8 cellular contexts compared by ENCODE assay signal in the genomic region with DNA sequence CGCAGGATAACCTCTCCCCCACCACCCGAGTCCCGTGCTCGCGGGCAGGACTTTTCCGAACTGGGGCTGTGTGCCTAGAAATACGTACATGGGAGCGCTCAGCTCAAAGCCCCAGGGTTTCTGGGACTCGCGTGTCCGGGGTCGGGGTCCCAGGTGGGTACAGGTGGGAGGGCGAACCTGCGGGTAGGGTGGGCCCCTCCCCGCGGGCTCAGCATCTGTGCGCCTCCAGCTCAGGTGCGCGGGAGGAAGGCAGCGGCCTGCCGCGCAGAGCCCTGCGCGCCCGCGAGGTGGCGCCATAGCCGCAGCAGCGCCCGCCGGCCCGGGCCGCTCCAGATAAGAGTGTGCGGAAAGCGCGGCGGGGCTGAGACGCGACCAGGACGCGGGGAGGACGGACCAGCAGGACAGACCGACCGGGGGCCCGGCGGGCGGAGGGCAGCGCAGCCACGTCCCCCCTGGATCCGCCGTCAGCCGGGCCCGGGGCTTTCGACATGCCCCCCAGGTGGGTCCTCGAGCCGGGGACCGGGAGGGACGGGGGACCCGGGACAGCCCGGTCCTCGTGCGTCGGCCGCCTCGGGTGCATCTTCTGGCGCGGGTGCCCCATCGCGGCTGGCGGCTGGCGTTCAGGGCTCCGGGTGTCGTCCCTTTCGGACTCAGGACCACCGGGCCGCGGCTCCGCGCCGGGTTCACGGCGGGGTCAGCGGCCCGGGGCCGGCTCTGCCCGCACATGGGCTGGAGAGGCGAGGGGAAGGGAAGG. TPM values are rescaled to one million over a fixed set of nuclear protein-coding genes. Genes with fewer than 3 reads are reported as not detected.
DNase-seq lines count a peak whose midpoint lies in the region; ATAC-seq and TF ChIP-seq lines count a peak whose summit lies in the region.

HIC1 (plus strand) TSS at position 364 of the 754 bp plus-strand sequence. CDS start 1,588 bp downstream, outside the sequence.

- no peak within 1 kb of the TSS for H3K4me3 ChIP-seq in HCT116 (replicated peaks in 1 of 2; ENCODE audit: low read depth in 1 of 2, low read length in 2 of 2)
- peak within 1 kb of the TSS; percentile 79 for H3K4me3 ChIP-seq in choroid plexus epithelial cell (ENCODE audit: low read depth, low read length)

- RAD21 ChIA-PET in HCT116 (lab: Charles Lee; ENCODE audit: low non-redundant PET in 1 of 2, low total read pairs in 2 of 2, uncharacterized antibody in 2 of 2, unreplicated experiment in 2 of 2), result interaction anchor here (0.5 to 1.0 kb wide), 3 partner anchors 73 to 190 kb away, joined by 3 to 8 read pairs (median 5); no protein-coding TSS in a partner anchor

- TF ChIP-seq CTCF in HCT116 (IDR thresholded peaks at IDR 0.05 in 2 of 3, conservative IDR thresholded peaks at IDR 0.05 in 1 of 3; ENCODE audit: borderline replicate concordance in 1 of 3, insufficient read depth in 1 of 3, low read depth in 2 of 3, low read length in 2 of 3) (peak; percentile 61 to 84 (median 78)), choroid plexus epithelial cell (conservative IDR thresholded peaks at IDR 0.05; ENCODE audit: low read depth, low read length) (peak; percentile 53)

- H3K36me3 ChIP-seq in HCT116 (ENCODE audit: control insufficient read depth in 1 of 2, insufficient read depth in 2 of 2, low read length in 2 of 2), result no peaks in the 10 kb centered on the region

- H3K9me3 ChIP-seq in HCT116 (ENCODE audit: control insufficient read depth in 1 of 2, insufficient read depth in 1 of 2, low read depth in 1 of 2, low read length in 2 of 2), result no peaks in the 10 kb centered on the region

- no peak within 1 kb of the TSS for H3K27ac ChIP-seq in HCT116 (ENCODE audit: low read depth, low read length)

- TF ChIP-seq RAD21 in HCT116 (IDR thresholded peaks at IDR 0.05; ENCODE audit: low read depth), result peak; percentile 85

- peak; percentile 62 for ATAC-seq in HCT116
- no peak for ATAC-seq in GM21367 (IDR thresholded peaks at IDR 0.05; ENCODE audit: unreplicated experiment)

- CTCF ChIA-PET in HCT116 (lab: Charles Lee), result interaction anchor here (0.6 to 8.0 kb wide), 10 partner anchors 11 to 361 kb away, joined by 3 to 200 read pairs (median 3); no protein-coding TSS in a partner anchor

- no peaks in the 10 kb centered on the region for H3K79me2 ChIP-seq in HCT116 (ENCODE audit: insufficient read depth, low read length)

- no TSS peak for BruUV-seq in HCT116 (replicated peaks; lab: Mats Ljungman, UMichigan)

- no peak within 1 kb of the TSS for H2AFZ ChIP-seq in HCT116 (ENCODE audit: low read depth, low read length, poor library complexity, severe bottlenecking)

- H3K4me1 ChIP-seq in HCT116 (ENCODE audit: control insufficient read depth in 1 of 2, insufficient read depth in 2 of 2, low read length in 2 of 2), result peaks cover 2 to 25% of the 10 kb centered on the region in 2 experiments; a peak in 2 of 4 replicates

- DNase-seq in DMS79 treated with DMSO at 0.1 percent for 48 hours (lab: John Stamatoyannopoulos, UW), result peak; percentile 49
- DNase-seq in HCT116 (ENCODE audit: low read depth, low spot score), result no peak
- DNase-seq in NCI-H2171 treated with DMSO at 0.1 percent for 48 hours (lab: John Stamatoyannopoulos, UW), result peak; percentile 72
- peak; percentile 76 to 77 for DNase-seq in activated CD4-positive, alpha-beta T cell treated with anti-CD3 and anti-CD28 coated beads for 4 hours
- DNase-seq in choroid plexus epithelial cell (ENCODE audit: low read depth), result peak; percentile 82
- peak; percentile 76 for DNase-seq in kidney tubule cell (ENCODE audit: low spot score)
- DNase-seq in stimulated activated CD4-positive, alpha-beta T cell treated with anti-CD3 and anti-CD28 coated beads, Interleukin-1b, Interleukin-23, amount 100 ng/mL, for 48 hours, result peak; percentile 77

- H3K9ac ChIP-seq in HCT116 (ENCODE audit: low read length), result no peak within 1 kb of the TSS

- intact Hi-C loops in HCT116 (cut with micrococcal nuclease), result no loop called here

- no peaks in the 10 kb centered on the region for H3K27me3 ChIP-seq in HCT116 (ENCODE audit: insufficient read depth, low read length)

- no peak for TF ChIP-seq POLR2A in HCT116 (IDR thresholded peaks at IDR 0.05; ENCODE audit: borderline replicate concordance, extremely low read depth, insufficient read depth, insufficient read length)

- POLR2A ChIA-PET in HCT116 (lab: Charles Lee), result interaction anchor here (1.1 kb wide), 1 partner anchor 190 kb away, joined by 3 read pairs; no protein-coding TSS in a partner anchor

- H3K9me2 ChIP-seq in HCT116 (ENCODE audit: insufficient read depth), result no peaks in the 10 kb centered on the region

- H3K4me2 ChIP-seq in HCT116 (ENCODE audit: low read length), result peak within 1 kb of the TSS; percentile 36; the same call in 1 of the 2 replicates

- no peaks in the 10 kb centered on the region for H4K20me1 ChIP-seq in HCT116 (ENCODE audit: insufficient read depth)

TF ChIP-seq in HCT116, 20 proteins besides CTCF, POLR2A, EP300 and RAD21:
- TF ChIP-seq CBX3 (IDR thresholded peaks at IDR 0.05; ENCODE audit: low read depth) (no peak), YY1 (IDR thresholded peaks at IDR 0.05; ENCODE audit: extremely low read depth, insufficient replicate concordance, low read depth, low read length) (no peak), SP1 (IDR thresholded peaks at IDR 0.05; ENCODE audit: low read depth) (no peak), POLR2AphosphoS5 (IDR thresholded peaks at IDR 0.05; ENCODE audit: low read depth, low read length) (no peak), TCF7L2 (IDR thresholded peaks at IDR 0.05; ENCODE audit: borderline replicate concordance, extremely low read depth, insufficient read depth, insufficient read length) (no peak), MAX (IDR thresholded peaks at IDR 0.05) (no peak), EGR1 (IDR thresholded peaks at IDR 0.05; ENCODE audit: low read depth) (no peak), JUND (IDR thresholded peaks at IDR 0.05) (no peak), CEBPB (IDR thresholded peaks at IDR 0.05; ENCODE audit: low read depth) (no peak), SRF (IDR thresholded peaks at IDR 0.05; ENCODE audit: low read depth) (no peak), ELF1 (IDR thresholded peaks at IDR 0.05; ENCODE audit: borderline replicate concordance, low read depth) (no peak), FOSL1 (IDR thresholded peaks at IDR 0.05; ENCODE audit: low read depth) (no peak), EZH2 (IDR thresholded peaks at IDR 0.05) (no peak), EZH2phosphoT487 (IDR thresholded peaks at IDR 0.05; ENCODE audit: borderline replicate concordance) (no peak), SIN3A (IDR thresholded peaks at IDR 0.05; ENCODE audit: low read depth) (no peak), ZFX (IDR thresholded peaks at IDR 0.05) (no peak)
- TF ChIP-seq, protein P1, sequence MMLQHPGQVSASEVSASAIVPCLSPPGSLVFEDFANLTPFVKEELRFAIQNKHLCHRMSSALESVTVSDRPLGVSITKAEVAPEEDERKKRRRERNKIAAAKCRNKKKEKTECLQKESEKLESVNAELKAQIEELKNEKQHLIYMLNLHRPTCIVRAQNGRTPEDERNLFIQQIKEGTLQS (IDR thresholded peaks at IDR 0.05), result no peak
- TF ChIP-seq, protein P2, sequence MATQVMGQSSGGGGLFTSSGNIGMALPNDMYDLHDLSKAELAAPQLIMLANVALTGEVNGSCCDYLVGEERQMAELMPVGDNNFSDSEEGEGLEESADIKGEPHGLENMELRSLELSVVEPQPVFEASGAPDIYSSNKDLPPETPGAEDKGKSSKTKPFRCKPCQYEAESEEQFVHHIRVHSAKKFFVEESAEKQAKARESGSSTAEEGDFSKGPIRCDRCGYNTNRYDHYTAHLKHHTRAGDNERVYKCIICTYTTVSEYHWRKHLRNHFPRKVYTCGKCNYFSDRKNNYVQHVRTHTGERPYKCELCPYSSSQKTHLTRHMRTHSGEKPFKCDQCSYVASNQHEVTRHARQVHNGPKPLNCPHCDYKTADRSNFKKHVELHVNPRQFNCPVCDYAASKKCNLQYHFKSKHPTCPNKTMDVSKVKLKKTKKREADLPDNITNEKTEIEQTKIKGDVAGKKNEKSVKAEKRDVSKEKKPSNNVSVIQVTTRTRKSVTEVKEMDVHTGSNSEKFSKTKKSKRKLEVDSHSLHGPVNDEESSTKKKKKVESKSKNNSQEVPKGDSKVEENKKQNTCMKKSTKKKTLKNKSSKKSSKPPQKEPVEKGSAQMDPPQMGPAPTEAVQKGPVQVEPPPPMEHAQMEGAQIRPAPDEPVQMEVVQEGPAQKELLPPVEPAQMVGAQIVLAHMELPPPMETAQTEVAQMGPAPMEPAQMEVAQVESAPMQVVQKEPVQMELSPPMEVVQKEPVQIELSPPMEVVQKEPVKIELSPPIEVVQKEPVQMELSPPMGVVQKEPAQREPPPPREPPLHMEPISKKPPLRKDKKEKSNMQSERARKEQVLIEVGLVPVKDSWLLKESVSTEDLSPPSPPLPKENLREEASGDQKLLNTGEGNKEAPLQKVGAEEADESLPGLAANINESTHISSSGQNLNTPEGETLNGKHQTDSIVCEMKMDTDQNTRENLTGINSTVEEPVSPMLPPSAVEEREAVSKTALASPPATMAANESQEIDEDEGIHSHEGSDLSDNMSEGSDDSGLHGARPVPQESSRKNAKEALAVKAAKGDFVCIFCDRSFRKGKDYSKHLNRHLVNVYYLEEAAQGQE (IDR thresholded peaks at IDR 0.05; ENCODE audit: low read depth), result no peak
- TF ChIP-seq, protein P3, sequence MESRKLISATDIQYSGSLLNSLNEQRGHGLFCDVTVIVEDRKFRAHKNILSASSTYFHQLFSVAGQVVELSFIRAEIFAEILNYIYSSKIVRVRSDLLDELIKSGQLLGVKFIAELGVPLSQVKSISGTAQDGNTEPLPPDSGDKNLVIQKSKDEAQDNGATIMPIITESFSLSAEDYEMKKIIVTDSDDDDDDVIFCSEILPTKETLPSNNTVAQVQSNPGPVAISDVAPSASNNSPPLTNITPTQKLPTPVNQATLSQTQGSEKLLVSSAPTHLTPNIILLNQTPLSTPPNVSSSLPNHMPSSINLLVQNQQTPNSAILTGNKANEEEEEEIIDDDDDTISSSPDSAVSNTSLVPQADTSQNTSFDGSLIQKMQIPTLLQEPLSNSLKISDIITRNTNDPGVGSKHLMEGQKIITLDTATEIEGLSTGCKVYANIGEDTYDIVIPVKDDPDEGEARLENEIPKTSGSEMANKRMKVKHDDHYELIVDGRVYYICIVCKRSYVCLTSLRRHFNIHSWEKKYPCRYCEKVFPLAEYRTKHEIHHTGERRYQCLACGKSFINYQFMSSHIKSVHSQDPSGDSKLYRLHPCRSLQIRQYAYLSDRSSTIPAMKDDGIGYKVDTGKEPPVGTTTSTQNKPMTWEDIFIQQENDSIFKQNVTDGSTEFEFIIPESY (IDR thresholded peaks at IDR 0.05; ENCODE audit: extremely low read depth, insufficient replicate concordance, low read length), result no peak

RNA-seq across cellular contexts. Expression of gene HIC1, which starts in this region (rescaled TPM):
- total RNA-seq in HCT116 (2021; ENCODE audit: unreplicated experiment), result 0.64 TPM
- polyA plus RNA-seq in HCT116 (2012), result 0.21 and 0.52 TPM in 2 replicates

Comparison
In these comparisons a context has a peak if more than half of its experiments do, and no peak if none do; other contexts are left out.
1. Peak in ATAC-seq and H3K4me2 ChIP-seq in HCT116; RNA of the gene not detected or under 1 TPM.